9 cellular contexts compared by ENCODE assay signal in the genomic region with DNA sequence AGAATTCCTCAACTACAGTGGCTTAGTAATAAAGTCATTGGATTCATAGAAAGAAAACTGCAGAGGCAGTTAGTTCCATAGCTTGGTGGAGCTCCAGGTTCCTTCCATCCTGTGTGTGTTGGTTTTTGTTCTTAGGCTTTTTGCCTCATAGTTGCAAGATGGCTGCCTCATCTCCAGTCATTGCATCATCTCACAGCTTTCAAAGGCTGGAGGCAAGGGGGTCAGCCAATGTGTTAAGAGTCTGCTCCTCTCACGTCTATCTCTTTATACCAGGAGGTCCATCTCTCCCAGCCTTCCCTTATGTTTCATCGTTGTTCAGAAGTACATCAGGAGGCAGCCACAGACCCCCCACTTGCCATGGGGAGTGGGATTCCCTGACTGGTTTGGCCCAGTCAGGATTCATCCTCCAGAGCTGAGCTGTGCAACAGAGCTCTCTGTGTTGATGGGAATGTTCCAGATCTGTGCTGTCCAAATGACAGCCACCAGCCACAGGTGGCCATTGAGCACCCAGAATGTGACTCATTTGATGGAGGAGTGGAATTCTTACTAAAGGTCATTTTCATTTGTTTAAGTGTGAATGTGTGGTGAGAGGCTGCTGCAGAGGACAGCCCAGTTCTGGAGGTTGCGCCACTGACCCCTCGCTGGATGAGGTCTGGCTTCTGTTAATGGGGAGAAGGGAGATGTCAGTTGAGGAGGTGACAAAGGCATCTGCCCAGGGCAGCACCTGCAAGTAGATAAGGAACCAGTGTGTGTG. TPM values are rescaled to one million over a fixed set of nuclear protein-coding genes. Genes with fewer than 3 reads are reported as not detected.
DNase-seq lines count a peak whose midpoint lies in the region; ATAC-seq and TF ChIP-seq lines count a peak whose summit lies in the region.
"Not testable (repeated sequence)": the region's sequence is repeated elsewhere in the genome, so short reads cannot be mapped to it uniquely, and the experiment has no call there.
"Had no signal": no experiment of that assay in that cellular context is flagged by ENCODE, and none has a peak within 500 bp of the region (broad histone marks: within the 10 kb centered on the region; RNA-seq: fewer than 3 reads in every experiment).

No MANE protein-coding gene starts in this region.

- not testable (repeated sequence) for H3K27me3 ChIP-seq in HCT116 (ENCODE audit: insufficient read depth, low read length); PC-3 (ENCODE audit: low read length); left lung; trophoblast cell (ENCODE audit: insufficient read depth, low read length); skeletal muscle tissue (ENCODE audit: control insufficient read depth in 3 of 3, insufficient read depth in 3 of 3, low read length in 3 of 3)

- not testable (repeated sequence) for H2AFZ ChIP-seq in HCT116 (ENCODE audit: low read depth, low read length, poor library complexity, severe bottlenecking); PC-3 (ENCODE audit: low read length); trophoblast cell (ENCODE audit: insufficient read depth, low read length, poor library complexity)

- not testable (repeated sequence) for TF ChIP-seq RAD21 in HCT116 (IDR thresholded peaks at IDR 0.05; ENCODE audit: low read depth)

- peak; percentile 50 for DNase-seq in A172 (ENCODE audit: low spot score)
- DNase-seq in HCT116 (ENCODE audit: low read depth, low spot score); left lung: not testable (repeated sequence)
- DNase-seq in PC-3 = peak; percentile 50
- peak; percentile 8 for DNase-seq in activated T-cell treated with anti-CD3 and anti-CD28 coated beads, Interleukin-2, amount 50 U/mL, for 24 hours
- DNase-seq in coronary artery (ENCODE audit: low spot score) = peak; percentile 43
- DNase-seq in trophoblast cell = peak; percentile 40 to 65

- H2BK12ac ChIP-seq in trophoblast cell (ENCODE audit: low read length) = not testable (repeated sequence)

- POLR2A ChIA-PET in HCT116 (lab: Charles Lee); PC-3 (lab: Charles Lee; ENCODE audit: unreplicated experiment): not testable (repeated sequence)

- H3K4me3 ChIP-seq in HCT116 (replicated peaks in 1 of 2; ENCODE audit: low read depth in 1 of 2, low read length in 2 of 2); PC-3 (ENCODE audit: low read length); coronary artery; left lung; trophoblast cell (ENCODE audit: low read depth, low read length); skeletal muscle tissue (ENCODE audit: low read length in 3 of 3): not testable (repeated sequence)

- H3K18ac ChIP-seq in trophoblast cell (ENCODE audit: low read length) = not testable (repeated sequence)

- BruUV-seq in HCT116 (replicated peaks; lab: Mats Ljungman, UMichigan); PC-3 (replicated peaks; lab: Mats Ljungman, UMichigan): not testable (repeated sequence)

- CTCF ChIA-PET in HCT116 (lab: Charles Lee); PC-3 (lab: Charles Lee): not testable (repeated sequence)

- TF ChIP-seq CTCF in HCT116 (IDR thresholded peaks at IDR 0.05 in 2 of 3, conservative IDR thresholded peaks at IDR 0.05 in 1 of 3; ENCODE audit: borderline replicate concordance in 1 of 3, insufficient read depth in 1 of 3, low read depth in 2 of 3, low read length in 2 of 3); PC-3 (conservative IDR thresholded peaks at IDR 0.05; ENCODE audit: low read depth, low read length); coronary artery (IDR thresholded peaks at IDR 0.05); left lung (IDR thresholded peaks at IDR 0.05): not testable (repeated sequence)

- not testable (repeated sequence) for H4K91ac ChIP-seq in trophoblast cell (ENCODE audit: low read depth, low read length)

- not testable (repeated sequence) for H3K4ac ChIP-seq in trophoblast cell (ENCODE audit: low read depth, low read length)

- H3K4me1 ChIP-seq in HCT116 (ENCODE audit: control insufficient read depth in 1 of 2, insufficient read depth in 2 of 2, low read length in 2 of 2) = peaks cover 6 to 17% of the 10 kb centered on the region in 2 experiments; a peak in 3 of 4 replicates
- not testable (repeated sequence) for H3K4me1 ChIP-seq in PC-3 (ENCODE audit: insufficient read depth, low read length); left lung
- H3K4me1 ChIP-seq in trophoblast cell (ENCODE audit: control insufficient read depth in 1 of 2, insufficient read depth in 2 of 2, low read length in 2 of 2) = peaks cover 4 to 12% of the 10 kb centered on the region in 2 experiments
- H3K4me1 ChIP-seq in skeletal muscle tissue (ENCODE audit: control insufficient read depth in 3 of 3, insufficient read depth in 3 of 3, low read length in 3 of 3) = peaks cover 11 to 17% (median 16%) of the 10 kb centered on the region in 3 donors

- not testable (repeated sequence) for H3K9me3 ChIP-seq in HCT116 (ENCODE audit: control insufficient read depth in 1 of 2, insufficient read depth in 1 of 2, low read depth in 1 of 2, low read length in 2 of 2); PC-3 (ENCODE audit: low read length); left lung; trophoblast cell (ENCODE audit: insufficient read depth, low read depth, low read length); skeletal muscle tissue (ENCODE audit: control insufficient read depth in 3 of 3, low read length in 3 of 3)

- peak overlapping the region; percentile 10 for H3K4me2 ChIP-seq in HCT116 (ENCODE audit: low read length)
- H3K4me2 ChIP-seq in PC-3 (ENCODE audit: low read length); trophoblast cell (ENCODE audit: low read length): not testable (repeated sequence)

- not testable (repeated sequence) for H2BK5ac ChIP-seq in trophoblast cell (ENCODE audit: low read depth, low read length, poor library complexity)

- not testable (repeated sequence) for H3K27ac ChIP-seq in HCT116 (ENCODE audit: low read depth, low read length); PC-3 (ENCODE audit: low read length); left lung
- H3K27ac ChIP-seq in coronary artery = peak overlapping the region in 1 of 2 donors; percentile 67
- H3K27ac ChIP-seq in trophoblast cell (ENCODE audit: low read depth, low read length) = peak overlapping the region; percentile 46
- H3K27ac ChIP-seq in skeletal muscle tissue (ENCODE audit: low read depth, low read length) = peak overlapping the region; percentile 51

- ATAC-seq in HCT116 = peak; percentile 43; the same call in 1 of the 2 replicates
- peak; percentile 24; the same call in 1 of the 2 replicates for ATAC-seq in PC-3
- ATAC-seq in left lung = peak; percentile 41

- not testable (repeated sequence) for H3F3A ChIP-seq in PC-3 (ENCODE audit: low read length, unreplicated experiment)

- not testable (repeated sequence) for H3K9me3 Mint-ChIP-seq in activated T-cell treated with anti-CD3 and anti-CD28 coated beads, Interleukin-2, amount 50 U/mL, for 24 hours

- not testable (repeated sequence) for H3K4me3 Mint-ChIP-seq in activated T-cell treated with anti-CD3 and anti-CD28 coated beads, Interleukin-2, amount 50 U/mL, for 24 hours

- not testable (repeated sequence) for H3K36me3 ChIP-seq in HCT116 (ENCODE audit: control insufficient read depth in 1 of 2, insufficient read depth in 2 of 2, low read length in 2 of 2); PC-3 (ENCODE audit: low read depth, low read length); left lung; trophoblast cell (ENCODE audit: control insufficient read depth in 1 of 2, insufficient read depth in 2 of 2, low read length in 2 of 2); skeletal muscle tissue (ENCODE audit: control insufficient read depth in 3 of 3, insufficient read depth in 3 of 3, low read length in 3 of 3)

- H3K9ac ChIP-seq in HCT116 (ENCODE audit: low read length); PC-3 (ENCODE audit: low read length); trophoblast cell (ENCODE audit: low read length): not testable (repeated sequence)
- peak overlapping the region in 1 of 3 donors; percentile 32 for H3K9ac ChIP-seq in skeletal muscle tissue (ENCODE audit: low read depth in 1 of 3, low read length in 3 of 3)

- TF ChIP-seq POLR2A in HCT116 (IDR thresholded peaks at IDR 0.05; ENCODE audit: borderline replicate concordance, extremely low read depth, insufficient read depth, insufficient read length) = not testable (repeated sequence)

- not testable (repeated sequence) for H3K79me2 ChIP-seq in HCT116 (ENCODE audit: insufficient read depth, low read length); PC-3 (ENCODE audit: low read length); trophoblast cell (ENCODE audit: control insufficient read depth, insufficient read depth, low read length, poor library complexity)

- no CpG with 5 or more reads among the region's 4 CpGs for WGBS in trophoblast cell (ENCODE audit: extremely low coverage, insufficient coverage, insufficient read length)

- H3K79me1 ChIP-seq in trophoblast cell (ENCODE audit: low read length) = not testable (repeated sequence)

- not testable (repeated sequence) for H3K27me3 Mint-ChIP-seq in activated T-cell treated with anti-CD3 and anti-CD28 coated beads, Interleukin-2, amount 50 U/mL, for 24 hours

- H4K20me1 ChIP-seq in HCT116 (ENCODE audit: insufficient read depth); PC-3 (ENCODE audit: low read length): not testable (repeated sequence)

- not testable (repeated sequence) for H3K14ac ChIP-seq in trophoblast cell (ENCODE audit: low read length)

- not testable (repeated sequence) for H2AK5ac ChIP-seq in trophoblast cell (ENCODE audit: low read length)

- H3K4me1 Mint-ChIP-seq in activated T-cell treated with anti-CD3 and anti-CD28 coated beads, Interleukin-2, amount 50 U/mL, for 24 hours (ENCODE audit: low read depth) = not testable (repeated sequence)

- not testable (repeated sequence) for H4K12ac ChIP-seq in trophoblast cell (ENCODE audit: low read depth, low read length)

- RAD21 ChIA-PET in HCT116 (lab: Charles Lee; ENCODE audit: low non-redundant PET in 1 of 2, low total read pairs in 2 of 2, uncharacterized antibody in 2 of 2, unreplicated experiment in 2 of 2) = not testable (repeated sequence)

- not testable (repeated sequence) for H3K9me2 ChIP-seq in HCT116 (ENCODE audit: insufficient read depth); PC-3 (replicated peaks; ENCODE audit: low read length)

- not testable (repeated sequence) for H2BK120ac ChIP-seq in trophoblast cell (ENCODE audit: insufficient read depth, low read length, poor library complexity)

- not testable (repeated sequence) for H4K8ac ChIP-seq in trophoblast cell (ENCODE audit: low read depth, low read length)

- H3K36me3 Mint-ChIP-seq in activated T-cell treated with anti-CD3 and anti-CD28 coated beads, Interleukin-2, amount 50 U/mL, for 24 hours (ENCODE audit: low read depth) = not testable (repeated sequence)

- not testable (repeated sequence) for H3K23ac ChIP-seq in trophoblast cell (ENCODE audit: low read length)

- intact Hi-C loops in HCT116 (cut with micrococcal nuclease); PC-3 (cut with micrococcal nuclease); left lung (cut with DNase I): not testable (repeated sequence)

- not testable (repeated sequence) for H3K27ac Mint-ChIP-seq in activated T-cell treated with anti-CD3 and anti-CD28 coated beads, Interleukin-2, amount 50 U/mL, for 24 hours

RNA-seq across cellular contexts. Expression of gene KCNJ12, which starts 39.4 kb away (rescaled TPM):
- total RNA-seq in A172 (2014; rRNA removed; shearing (Covaris generic)) = 0.03 and 0.05 TPM in 2 replicates
- total RNA-seq in HCT116 (2021; ENCODE audit: unreplicated experiment) = 5.8 TPM
- 4.2 and 5.1 TPM in 2 replicates for polyA plus RNA-seq in HCT116 (2012)
- 10.0 and 11.1 TPM in 2 replicates for total RNA-seq in PC-3 (2014; rRNA removed)
- 1 to 10 TPM; 3.0 to 4.0 TPM for total RNA-seq in left lung
- polyA plus RNA-seq in trophoblast cell (2013) = 0.17 and 0.22 TPM in 2 replicates
- 14.6 TPM for total RNA-seq in skeletal muscle tissue
- total RNA-seq: HT-29 had no signal

RNA-seq across cellular contexts. Expression of gene MAP2K3, which starts 52.2 kb away (rescaled TPM):
- total RNA-seq in A172 (2014; rRNA removed; shearing (Covaris generic)) = 12.1 and 16.8 TPM in 2 replicates
- total RNA-seq in HCT116 (2021; ENCODE audit: unreplicated experiment) (96.7 TPM), PC-3 (2014; rRNA removed) (54.0 and 75.2 TPM in 2 replicates), left lung (100 to 1,000 TPM in 1 of 2 donors, 10 to 100 TPM in 1; 62.5 to 101 TPM), skeletal muscle tissue (11.5 TPM)
- polyA plus RNA-seq in HCT116 (2012) = 74.4 and 85.1 TPM in 2 replicates
- polyA plus RNA-seq in trophoblast cell (2013) = 23.0 and 23.8 TPM in 2 replicates
